In genomic region chr1:97137862-97138514, GRCh38 we compare ENCODE assay signal across 8 cellular contexts.
DNase-seq lines count a peak whose midpoint lies in the region; ATAC-seq and TF ChIP-seq lines count a peak whose summit lies in the region.

No MANE protein-coding gene starts in this region.

- H4K8ac ChIP-seq in neuronal stem cell (ENCODE audit: low read depth, low read length): no peak overlapping the region

- peaks cover 9% of the 10 kb centered on the region for H3K36me3 Mint-ChIP-seq in CD4-positive, alpha-beta T cell (ENCODE audit: low read depth)
- peaks cover 16% of the 10 kb centered on the region for H3K36me3 Mint-ChIP-seq in T-cell

- peaks cover 0 to 2% of the 10 kb centered on the region in 2 donors for H3K4me1 ChIP-seq in neuronal stem cell (ENCODE audit: control insufficient read depth in 2 of 2, insufficient read depth in 1 of 2, low read depth in 1 of 2, low read length in 2 of 2)

- H2BK15ac ChIP-seq in neuronal stem cell (ENCODE audit: low read length): no peak overlapping the region

- POLR2A ChIA-PET in CD4-positive, alpha-beta T cell (lab: Charles Lee): interaction anchor here (0.9 kb wide), 1 partner anchor 13 kb away, joined by 3 read pairs; no protein-coding TSS in a partner anchor
- POLR2A ChIA-PET in T-cell (lab: Charles Lee): no interaction called here

- TF ChIP-seq CTCF in CD4-positive, alpha-beta T cell (IDR thresholded peaks at IDR 0.05): peak; percentile 39

- H3K4me3 ChIP-seq in neuronal stem cell (ENCODE audit: low read length in 2 of 2): no peak overlapping the region

- DNase-seq in CD4-positive, alpha-beta T cell: no peak
- DNase-seq in NCI-H1694 (lab: John Stamatoyannopoulos, UW): peak; percentile 97
- peak in 3 of 34 experiments; percentile 1 to 4 (median 3) for DNase-seq in T-cell
- peak; percentile 80 for DNase-seq in fibroblast of the conjunctiva (ENCODE audit: low read depth)
- DNase-seq in neuronal stem cell (ENCODE audit: low spot score): peak; percentile 20
- no peak for DNase-seq in activated CD8-positive, alpha-beta memory T cell treated with anti-CD3 and anti-CD28 coated beads, Interleukin-2, amount 50 U/mL, for 4 hours

- H4K91ac ChIP-seq in neuronal stem cell (ENCODE audit: low read depth, low read length, poor library complexity): no peak overlapping the region

- CTCF ChIA-PET in CD4-positive, alpha-beta T cell (lab: Charles Lee): interaction anchor here (1.1 to 1.4 kb wide), 2 partner anchors 18 to 914 kb away, joined by 3 to 6 read pairs; no protein-coding TSS in a partner anchor
- CTCF ChIA-PET in T-cell (lab: Charles Lee): interaction anchor here (0.5 to 1.3 kb wide), 6 partner anchors 27 to 1331 kb away, joined by 3 to 6 read pairs (median 4); no protein-coding TSS in a partner anchor

- no CpG with 5 or more reads among the region's 5 CpGs for WGBS in neuronal stem cell (ENCODE audit: extremely low coverage in 2 of 2, insufficient read length in 2 of 2, insufficient replicate concordance in 1 of 2), 2 donors

- H2BK5ac ChIP-seq in neuronal stem cell (ENCODE audit: low read length): no peak overlapping the region

- no peak overlapping the region for H3K4me3 Mint-ChIP-seq in CD4-positive, alpha-beta T cell
- H3K4me3 Mint-ChIP-seq in T-cell: no peak overlapping the region

- intact Hi-C loops in CD4-positive, alpha-beta T cell (cut with DNase I, micrococcal nuclease): no loop called here

- no peak overlapping the region for H3K27ac ChIP-seq in CD4-positive, alpha-beta T cell (ENCODE audit: low read depth, low read length)
- H3K27ac ChIP-seq in neuronal stem cell (replicated peaks; ENCODE audit: low read length): no peak overlapping the region

- no peak overlapping the region for H2AK5ac ChIP-seq in neuronal stem cell (ENCODE audit: low read depth, low read length)

- peak overlapping the region; percentile 39 for H2AFZ ChIP-seq in neuronal stem cell (ENCODE audit: low read length)

- ATAC-seq in CD4-positive, alpha-beta T cell (ENCODE audit: poor library complexity): peak; percentile 51
- peak; percentile 97 for ATAC-seq in GM18867 (IDR thresholded peaks at IDR 0.05; ENCODE audit: unreplicated experiment)
- ATAC-seq in HG03025 (IDR thresholded peaks at IDR 0.05; ENCODE audit: low FRiP score, unreplicated experiment): peak; percentile 96
- peak in 3 of 4 experiments; percentile 52 to 61 (median 55) for ATAC-seq in T-cell (replicated peaks in 1 of 4)

- H3K23ac ChIP-seq in neuronal stem cell (ENCODE audit: low read depth, low read length, poor library complexity): no peak overlapping the region

- no peaks in the 10 kb centered on the region for H3K4me1 Mint-ChIP-seq in CD4-positive, alpha-beta T cell (ENCODE audit: low read depth)
- H3K4me1 Mint-ChIP-seq in T-cell: peaks cover 0 to 8% (median 6%) of the 10 kb centered on the region in 3 donors

- H3K14ac ChIP-seq in neuronal stem cell (ENCODE audit: low read length): no peak overlapping the region

- no peaks in the 10 kb centered on the region for H3K79me1 ChIP-seq in neuronal stem cell (ENCODE audit: low read depth, low read length)

- H2BK12ac ChIP-seq in neuronal stem cell (ENCODE audit: low read length): no peak overlapping the region

- no peak overlapping the region for H2BK120ac ChIP-seq in neuronal stem cell (ENCODE audit: low read depth, low read length)

- no peaks in the 10 kb centered on the region for H3K36me3 ChIP-seq in neuronal stem cell (replicated peaks in 1 of 2; ENCODE audit: control insufficient read depth in 2 of 2, insufficient read depth in 2 of 2, low read length in 2 of 2)

- H3K9ac ChIP-seq in neuronal stem cell (ENCODE audit: low read depth, low read length, poor library complexity): no peak overlapping the region

- no peaks in the 10 kb centered on the region for H3K9me3 Mint-ChIP-seq in CD4-positive, alpha-beta T cell
- H3K9me3 Mint-ChIP-seq in T-cell: no peaks in the 10 kb centered on the region

- no peak overlapping the region for H3K4me2 ChIP-seq in neuronal stem cell (ENCODE audit: insufficient read depth, low read length, poor library complexity, severe bottlenecking)

- no peaks in the 10 kb centered on the region for H3K9me3 ChIP-seq in CD4-positive, alpha-beta T cell (ENCODE audit: control insufficient read depth, low read length)
- no peaks in the 10 kb centered on the region for H3K9me3 ChIP-seq in neuronal stem cell (replicated peaks in 1 of 2; ENCODE audit: control insufficient read depth in 2 of 2, insufficient read depth in 1 of 2, low read depth in 1 of 2, low read length in 2 of 2)

- no peak overlapping the region for H3K27ac Mint-ChIP-seq in CD4-positive, alpha-beta T cell
- H3K27ac Mint-ChIP-seq in T-cell: no peak overlapping the region

- no peaks in the 10 kb centered on the region for H3K27me3 ChIP-seq in CD4-positive, alpha-beta T cell (ENCODE audit: control insufficient read depth, insufficient read depth, low read length)
- no peaks in the 10 kb centered on the region for H3K27me3 ChIP-seq in neuronal stem cell (ENCODE audit: control insufficient read depth in 3 of 3, insufficient read depth in 3 of 3, low read depth in 1 of 3, low read length in 3 of 3)

- H3K27me3 Mint-ChIP-seq in CD4-positive, alpha-beta T cell: no peaks in the 10 kb centered on the region
- no peaks in the 10 kb centered on the region for H3K27me3 Mint-ChIP-seq in T-cell

- H3K18ac ChIP-seq in neuronal stem cell (ENCODE audit: low read length): no peak overlapping the region

- H3K4ac ChIP-seq in neuronal stem cell (ENCODE audit: low read length): no peak overlapping the region

Comparison
In these comparisons a context has a peak if more than half of its experiments do, and no peak if none do; other contexts are left out.
1. DNase-seq: peak in NCI-H1694 (single experiment), fibroblast of the conjunctiva (single experiment) and neuronal stem cell (single experiment); none in CD4-positive, alpha-beta T cell (0 of 10) and activated CD8-positive, alpha-beta memory T cell treated with anti-CD3 and anti-CD28 coated beads, Interleukin-2, amount 50 U/mL, for 4 hours (single experiment).
2. Peak in every context shown above with its lines, with median percentiles within 50 percentile points of each other: ATAC-seq.